8 cellular contexts compared by ENCODE assay signal in genomic region chr14:94026886-94027469, GRCh38. TPM values are rescaled to one million over a fixed set of nuclear protein-coding genes. Genes with fewer than 3 reads are reported as not detected.
A peak's percentile ranks its signal among the peaks of the same experiment; 100 is the strongest.
DNase-seq lines count a peak whose midpoint lies in the region; ATAC-seq and TF ChIP-seq lines count a peak whose summit lies in the region.

No MANE protein-coding gene starts in this region.

- H3K27me3 ChIP-seq in SJSA1 (replicated peaks) (no peaks in the 10 kb centered on the region), fibroblast of lung (ENCODE audit: control insufficient read depth, insufficient read depth, low read length) (peaks cover 3% of the 10 kb centered on the region), prostate gland (replicated peaks; ENCODE audit: insufficient read depth) (no peaks in the 10 kb centered on the region)

- no peak overlapping the region for H3K27ac ChIP-seq in SJSA1
- no peak overlapping the region for H3K27ac ChIP-seq in fibroblast of lung (ENCODE audit: insufficient read depth, low read length)
- no peak overlapping the region for H3K27ac ChIP-seq in prostate gland

- no peak overlapping the region for H3K9ac ChIP-seq in fibroblast of lung (ENCODE audit: insufficient read depth, low read length)

- intact Hi-C loops in Calu3 (cut with micrococcal nuclease; ENCODE audit: unreplicated experiment), result no loop called here
- intact Hi-C loops in prostate gland (cut with DNase I), result no loop called here

- peaks cover 45% of the 10 kb centered on the region for H3K36me3 Mint-ChIP-seq in Calu3 (ENCODE audit: insufficient read depth, unreplicated experiment)

- no peak for TF ChIP-seq POLR2A in prostate gland (IDR thresholded peaks at IDR 0.05)

- CTCF ChIA-PET in Calu3 (lab: Charles Lee), result interaction anchor here (1.0 to 2.0 kb wide), 6 partner anchors 8 to 110 kb away, joined by 3 to 12 read pairs (median 4); no protein-coding TSS in a partner anchor

- H3K79me2 ChIP-seq in fibroblast of lung (ENCODE audit: control insufficient read depth, insufficient read depth, low read length), result no peaks in the 10 kb centered on the region

- H3K4me1 ChIP-seq in SJSA1 (replicated peaks) (peaks cover 25% of the 10 kb centered on the region), fibroblast of lung (ENCODE audit: control insufficient read depth, extremely low read depth, insufficient read depth, low read length) (no peaks in the 10 kb centered on the region), prostate gland (replicated peaks) (no peaks in the 10 kb centered on the region)

- H4K20me1 ChIP-seq in fibroblast of lung (ENCODE audit: control insufficient read depth, extremely low read depth, insufficient read depth, low read length), result no peaks in the 10 kb centered on the region

- BruUV-seq in Calu3 (replicated peaks; lab: Mats Ljungman, UMichigan), result no TSS peak

- WGBS in prostate gland, result 45% methylated on average over 17 of the region's 17 CpGs

- no peak for TF ChIP-seq CTCF in Calu3 (IDR thresholded peaks at IDR 0.05; ENCODE audit: unreplicated experiment)
- TF ChIP-seq CTCF in fibroblast of lung (conservative IDR thresholded peaks at IDR 0.05 in 1 of 2, IDR thresholded peaks at IDR 0.05 in 1 of 2; ENCODE audit: low read depth in 1 of 2, low read length in 2 of 2), result no peak
- TF ChIP-seq CTCF in prostate gland (IDR thresholded peaks at IDR 0.05), result no peak

- ATAC-seq in GM19328 (IDR thresholded peaks at IDR 0.05; ENCODE audit: unreplicated experiment), result no peak

- H3K9me3 Mint-ChIP-seq in Calu3 (ENCODE audit: low read depth, unreplicated experiment), result no peaks in the 10 kb centered on the region

- H3K27ac Mint-ChIP-seq in Calu3 (ENCODE audit: unreplicated experiment), result peak overlapping the region; percentile 88

- no peak for DNase-seq in Calu3
- DNase-seq in SJSA1 (ENCODE audit: low read depth in 1 of 2, low spot score in 2 of 2), result no peak
- DNase-seq in fibroblast of lung (ENCODE audit: low read depth in 2 of 2), result no peak
- no peak for DNase-seq in prostate gland (ENCODE audit: low spot score)
- no peak for DNase-seq in DMS79 treated with DMSO at 0.1 percent for 48 hours (lab: John Stamatoyannopoulos, UW)
- no peak for DNase-seq in NCI-H526 (lab: John Stamatoyannopoulos, UW)
- no peak for DNase-seq in NCI-H345 (lab: John Stamatoyannopoulos, UW)

- no peaks in the 10 kb centered on the region for H3K36me3 ChIP-seq in SJSA1
- no peaks in the 10 kb centered on the region for H3K36me3 ChIP-seq in fibroblast of lung (ENCODE audit: control insufficient read depth, insufficient read depth, low read length)
- H3K36me3 ChIP-seq in prostate gland, result no peaks in the 10 kb centered on the region

- no peaks in the 10 kb centered on the region for H3K9me3 ChIP-seq in SJSA1 (replicated peaks)
- no peaks in the 10 kb centered on the region for H3K9me3 ChIP-seq in fibroblast of lung (ENCODE audit: control insufficient read depth, insufficient read depth, low read depth, low read length)
- no peaks in the 10 kb centered on the region for H3K9me3 ChIP-seq in prostate gland

- H3K4me2 ChIP-seq in fibroblast of lung (ENCODE audit: extremely low read depth, insufficient read depth, low read length), result peak overlapping the region; percentile 25

- peaks cover 57% of the 10 kb centered on the region for H3K4me1 Mint-ChIP-seq in Calu3 (ENCODE audit: low read depth, unreplicated experiment)

- peak overlapping the region; percentile 37 for H3K4me3 ChIP-seq in SJSA1
- peak overlapping the region; percentile 24 to 66 (median 46) for H3K4me3 ChIP-seq in fibroblast of lung (replicated peaks in 1 of 4; ENCODE audit: control extremely low read depth in 1 of 4, insufficient read depth in 1 of 4, low read depth in 3 of 4, low read length in 4 of 4)
- H3K4me3 ChIP-seq in prostate gland, result peak overlapping the region; percentile 83 to 87

- peak overlapping the region; percentile 23 for H2AFZ ChIP-seq in fibroblast of lung (ENCODE audit: low read length)

- H3K4me3 Mint-ChIP-seq in Calu3 (ENCODE audit: low read depth, unreplicated experiment), result peak overlapping the region; percentile 55

- H3K27me3 Mint-ChIP-seq in Calu3 (ENCODE audit: unreplicated experiment), result no peaks in the 10 kb centered on the region

RNA-seq across cellular contexts. Expression of gene OTUB2, which starts 0.8 kb away (rescaled TPM):
- total RNA-seq in Calu3 (2022) (15.3 and 22.2 TPM in 2 replicates), fibroblast of lung (1.5 and 2.3 TPM in 2 replicates), prostate gland (1 to 10 TPM; 1.5 to 3.0 TPM)
- total RNA-seq in SJSA1 (2014; rRNA removed; shearing (Covaris generic)), result 0.81 and 1.3 TPM in 2 replicates
- polyA plus RNA-seq in fibroblast of lung, result 1.3 and 1.4 TPM in 2 replicates
- polyA plus RNA-seq in fibroblast of lung (2012), result 0.86 and 0.96 TPM in 2 replicates
- 2.6 and 4.3 TPM in 2 replicates for polyA minus RNA-seq in fibroblast of lung (ENCODE audit: low replicate concordance)

RNA-seq across cellular contexts. Expression of gene CCDC197, which starts 29.9 kb away (rescaled TPM):
- total RNA-seq in Calu3 (2022) (not detected in 2 replicates), fibroblast of lung (not detected in 2 replicates), prostate gland (not detected)
- total RNA-seq in SJSA1 (2014; rRNA removed; shearing (Covaris generic)), result not detected in 2 replicates
- not detected in 2 replicates for polyA plus RNA-seq in fibroblast of lung
- not detected in 2 replicates for polyA plus RNA-seq in fibroblast of lung (2012)
- not detected in 2 replicates for polyA minus RNA-seq in fibroblast of lung (ENCODE audit: low replicate concordance)

RNA-seq across cellular contexts. Expression of gene ASB2, which starts 50.6 kb away (rescaled TPM):
- 0.17 and 0.19 TPM in 2 replicates for total RNA-seq in Calu3 (2022)
- total RNA-seq in SJSA1 (2014; rRNA removed; shearing (Covaris generic)), result 14.9 and 22.0 TPM in 2 replicates
- 0.51 and 0.99 TPM in 2 replicates for total RNA-seq in fibroblast of lung
- polyA plus RNA-seq in fibroblast of lung, result 0.91 and 1.5 TPM in 2 replicates
- 0.31 and 0.50 TPM in 2 replicates for polyA plus RNA-seq in fibroblast of lung (2012)
- not detected in 2 replicates for polyA minus RNA-seq in fibroblast of lung (ENCODE audit: low replicate concordance)
- 10 to 100 TPM; 10.3 to 17.4 TPM for total RNA-seq in prostate gland

RNA-seq across cellular contexts. Expression of gene DDX24, which starts 54.0 kb away (rescaled TPM):
- total RNA-seq in Calu3 (2022) (190 and 229 TPM in 2 replicates), fibroblast of lung (103 and 143 TPM in 2 replicates), prostate gland (100 to 1,000 TPM; 136 to 393 TPM)
- total RNA-seq in SJSA1 (2014; rRNA removed; shearing (Covaris generic)), result 145 and 159 TPM in 2 replicates
- polyA plus RNA-seq in fibroblast of lung, result 192 and 244 TPM in 2 replicates
- 157 and 176 TPM in 2 replicates for polyA plus RNA-seq in fibroblast of lung (2012)
- 64.4 and 89.6 TPM in 2 replicates for polyA minus RNA-seq in fibroblast of lung (ENCODE audit: low replicate concordance)

RNA-seq across cellular contexts. Expression of gene IFI27L1, which starts 54.1 kb away (rescaled TPM):
- total RNA-seq in Calu3 (2022) (17.2 and 17.7 TPM in 2 replicates), fibroblast of lung (8.5 and 14.4 TPM in 2 replicates), prostate gland (100 to 1,000 TPM in 1 of 2 donors, 10 to 100 TPM in 1; 11.1 to 138 TPM)
- 23.3 and 26.0 TPM in 2 replicates for total RNA-seq in SJSA1 (2014; rRNA removed; shearing (Covaris generic))
- 20.3 and 26.0 TPM in 2 replicates for polyA plus RNA-seq in fibroblast of lung
- polyA plus RNA-seq in fibroblast of lung (2012), result 21.2 and 28.0 TPM in 2 replicates
- 14.6 and 15.5 TPM in 2 replicates for polyA minus RNA-seq in fibroblast of lung (ENCODE audit: low replicate concordance)
